ENCODE assay signal across 32 cellular contexts in genomic region chr6:114446342-114446741, GRCh38.
"Had no signal": no experiment of that assay in that cellular context is flagged by ENCODE, and none has a peak within 500 bp of the region (broad histone marks: within the 10 kb centered on the region; RNA-seq: fewer than 3 reads in every experiment).

No MANE protein-coding gene starts in this region.

- H3K27me3 ChIP-seq: brain microvascular endothelial cell, gastrocnemius medialis, neutrophil, pancreas, sigmoid colon, thyroid gland, upper lobe of right lung had no signal

- H3K36me3 ChIP-seq: brain microvascular endothelial cell, gastrocnemius medialis, neutrophil, pancreas, prostate gland, sigmoid colon, thyroid gland, upper lobe of right lung, WERI-Rb-1 had no signal

- ATAC-seq: activated T-helper 17 cell treated with anti-CD3 and anti-CD28 coated beads, Interleukin-2, amount 50 U/mL, for 72 hours; effector memory CD8-positive, alpha-beta T cell; gastrocnemius medialis; pancreas; stimulated activated effector memory CD8-positive, alpha-beta T cell treated with anti-CD3 and anti-CD28 coated beads, Interleukin-12 subunit alpha, Interleukin-12 subunit beta, amount 100 ng/mL, for 72 hours; upper lobe of right lung had no signal

- DNase-seq: activated CD4-positive, alpha-beta memory T cell treated with anti-CD3 and anti-CD28 coated beads for 36 hours; activated CD4-positive, alpha-beta T cell treated with anti-CD3 and anti-CD28 coated beads, Interleukin-2, amount 10 ng/mL, durations not matched to agents 24 days and 14 days; activated CD4-positive, CD25-positive, alpha-beta regulatory T cell treated with anti-CD3 and anti-CD28 coated beads, Interleukin-2, amount 50 U/mL, for 72 hours; activated CD8-positive, alpha-beta memory T cell treated with anti-CD3 and anti-CD28 coated beads, Interleukin-2, amount 50 U/mL, for 48 hours; activated gamma-delta T cell treated with Interleukin-2 at 50 U/mL for 16 hours; activated naive CD4-positive, alpha-beta T cell treated with anti-CD3 and anti-CD28 coated beads, Interleukin-2, amount 50 U/mL, for 16 hours; activated T-cell treated with anti-CD3 and anti-CD28 coated beads, Interleukin-2, amount 50 U/mL, for 24 hours; amniotic stem cell; brain microvascular endothelial cell; cortex of kidney; effector memory CD8-positive, alpha-beta T cell; erythroblast; gastrocnemius medialis; glutamatergic neuron; islet precursor cell; mammary epithelial cell; naive B cell; nephron progenitor cell; pancreas; sigmoid colon; small intestine; stimulated activated CD4-positive, alpha-beta T cell treated with anti-CD3 and anti-CD28 coated beads, Interleukin-4, amount 100 ng/mL, for 24 hours; substantia nigra; T1000; thyroid gland; upper lobe of right lung; WERI-Rb-1 had no signal

- H3K27ac Mint-ChIP-seq: activated CD4-positive, alpha-beta memory T cell treated with anti-CD3 and anti-CD28 coated beads for 36 hours; activated CD4-positive, alpha-beta T cell treated with anti-CD3 and anti-CD28 coated beads, Interleukin-2, amount 10 ng/mL, durations not matched to agents 24 days and 14 days; activated T-cell treated with anti-CD3 and anti-CD28 coated beads, Interleukin-2, amount 50 U/mL, for 24 hours; activated T-helper 17 cell treated with anti-CD3 and anti-CD28 coated beads, Interleukin-2, amount 50 U/mL, for 72 hours; effector memory CD8-positive, alpha-beta T cell; naive B cell; nephron progenitor cell; stimulated activated effector memory CD8-positive, alpha-beta T cell treated with anti-CD3 and anti-CD28 coated beads, Interleukin-12 subunit alpha, Interleukin-12 subunit beta, amount 100 ng/mL, for 72 hours; stimulated activated naive CD8-positive, alpha-beta T cell treated with anti-CD3 and anti-CD28 coated beads, Interleukin-15, Interleukin-2, amounts not matched to agents 100 ng/mL and 50 ng/mL, for 24 hours had no signal

- H3K27me3 Mint-ChIP-seq: activated CD4-positive, alpha-beta memory T cell treated with anti-CD3 and anti-CD28 coated beads for 36 hours; activated CD4-positive, alpha-beta T cell treated with anti-CD3 and anti-CD28 coated beads, Interleukin-2, amount 10 ng/mL, durations not matched to agents 24 days and 14 days; activated T-cell treated with anti-CD3 and anti-CD28 coated beads, Interleukin-2, amount 50 U/mL, for 24 hours; effector memory CD8-positive, alpha-beta T cell; naive B cell; stimulated activated naive CD8-positive, alpha-beta T cell treated with anti-CD3 and anti-CD28 coated beads, Interleukin-15, Interleukin-2, amounts not matched to agents 100 ng/mL and 50 ng/mL, for 24 hours had no signal

- H3K36me3 Mint-ChIP-seq: activated CD4-positive, alpha-beta memory T cell treated with anti-CD3 and anti-CD28 coated beads for 36 hours; naive B cell; stimulated activated effector memory CD8-positive, alpha-beta T cell treated with anti-CD3 and anti-CD28 coated beads, Interleukin-12 subunit alpha, Interleukin-12 subunit beta, amount 100 ng/mL, for 72 hours had no signal

- H3K9me3 Mint-ChIP-seq: activated CD4-positive, alpha-beta memory T cell treated with anti-CD3 and anti-CD28 coated beads for 36 hours; activated CD4-positive, alpha-beta T cell treated with anti-CD3 and anti-CD28 coated beads, Interleukin-2, amount 10 ng/mL, durations not matched to agents 24 days and 14 days; activated T-cell treated with anti-CD3 and anti-CD28 coated beads, Interleukin-2, amount 50 U/mL, for 24 hours; nephron progenitor cell had no signal

- H3K4me1 Mint-ChIP-seq: activated CD4-positive, alpha-beta T cell treated with anti-CD3 and anti-CD28 coated beads, Interleukin-2, amount 10 ng/mL, durations not matched to agents 24 days and 14 days; activated T-helper 17 cell treated with anti-CD3 and anti-CD28 coated beads, Interleukin-2, amount 50 U/mL, for 72 hours; naive B cell; nephron progenitor cell; stimulated activated effector memory CD8-positive, alpha-beta T cell treated with anti-CD3 and anti-CD28 coated beads, Interleukin-12 subunit alpha, Interleukin-12 subunit beta, amount 100 ng/mL, for 72 hours had no signal

- H3K4me3 ChIP-seq: gastrocnemius medialis, pancreas, prostate gland, sigmoid colon, thyroid gland, upper lobe of right lung had no signal

- H3K4me1 ChIP-seq: gastrocnemius medialis, pancreas, prostate gland, sigmoid colon, thyroid gland, upper lobe of right lung had no signal

- H3K27ac ChIP-seq: brain microvascular endothelial cell, gastrocnemius medialis, neutrophil, pancreas, prostate gland, sigmoid colon, thyroid gland, upper lobe of right lung, WERI-Rb-1 had no signal

- H3K4me3 Mint-ChIP-seq: activated CD4-positive, alpha-beta memory T cell treated with anti-CD3 and anti-CD28 coated beads for 36 hours; activated CD4-positive, alpha-beta T cell treated with anti-CD3 and anti-CD28 coated beads, Interleukin-2, amount 10 ng/mL, durations not matched to agents 24 days and 14 days; activated T-cell treated with anti-CD3 and anti-CD28 coated beads, Interleukin-2, amount 50 U/mL, for 24 hours; activated T-helper 17 cell treated with anti-CD3 and anti-CD28 coated beads, Interleukin-2, amount 50 U/mL, for 72 hours; effector memory CD8-positive, alpha-beta T cell; naive B cell; nephron progenitor cell; stimulated activated effector memory CD8-positive, alpha-beta T cell treated with anti-CD3 and anti-CD28 coated beads, Interleukin-12 subunit alpha, Interleukin-12 subunit beta, amount 100 ng/mL, for 72 hours; stimulated activated naive CD8-positive, alpha-beta T cell treated with anti-CD3 and anti-CD28 coated beads, Interleukin-15, Interleukin-2, amounts not matched to agents 100 ng/mL and 50 ng/mL, for 24 hours had no signal
